25 cellular contexts compared by ENCODE assay signal in the genomic region with DNA sequence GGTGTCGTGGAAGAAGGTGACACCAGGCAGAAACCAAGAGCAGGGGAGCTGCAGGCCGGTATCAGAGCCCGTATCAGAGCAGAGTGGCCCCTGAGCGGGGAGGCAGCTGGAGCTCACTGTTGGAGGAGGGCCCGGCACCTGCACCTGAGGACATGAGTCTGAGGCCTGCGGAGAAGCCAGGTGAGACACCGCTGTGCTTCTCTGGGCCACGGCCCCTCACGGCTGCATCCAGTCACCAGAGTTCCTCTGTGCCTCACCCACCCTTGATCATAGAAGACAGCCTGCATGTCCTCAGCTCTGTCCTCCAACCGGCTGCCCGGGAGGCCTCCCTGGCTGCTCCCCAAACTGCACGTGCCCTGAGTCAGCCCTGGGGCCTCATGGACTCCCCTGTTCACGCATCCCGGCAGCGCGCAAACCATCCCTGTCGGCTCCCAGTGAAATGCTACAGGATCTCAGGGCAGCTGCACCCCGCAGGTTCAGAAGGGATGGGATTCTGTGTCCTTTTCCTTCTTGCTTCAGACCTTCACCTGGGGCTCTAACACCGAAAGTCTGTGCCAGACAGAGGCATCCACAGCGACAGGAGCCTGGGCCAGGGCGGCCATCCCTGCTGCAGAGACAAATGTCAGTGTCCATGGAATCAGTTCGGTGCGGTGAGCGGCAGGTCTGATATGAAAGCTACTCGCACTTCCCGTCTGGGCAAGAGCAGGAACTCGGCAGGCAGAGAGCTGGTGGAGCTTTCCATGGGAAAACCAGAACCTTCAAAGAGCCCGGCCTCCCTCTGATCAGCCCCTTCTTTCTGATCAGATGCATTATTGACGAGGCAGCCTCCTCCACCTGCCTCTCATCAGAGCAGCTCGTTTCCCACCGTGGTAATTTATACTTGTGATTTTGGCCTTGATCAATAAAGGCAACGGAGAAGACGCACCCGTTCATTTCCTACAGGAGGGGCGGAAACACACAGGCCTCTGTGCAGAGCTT.
A peak's percentile ranks its signal among the peaks of the same experiment; 100 is the strongest.
DNase-seq lines count a peak whose midpoint lies in the region; ATAC-seq and TF ChIP-seq lines count a peak whose summit lies in the region.
"Had no signal": no experiment of that assay in that cellular context is flagged by ENCODE, and none has a peak within 500 bp of the region (broad histone marks: within the 10 kb centered on the region; RNA-seq: fewer than 3 reads in every experiment).

No MANE protein-coding gene starts in this region.

- H3K27ac Mint-ChIP-seq in natural killer cell (no peak overlapping the region), type B pancreatic cell (no peak overlapping the region)
- H3K27ac Mint-ChIP-seq: activated naive CD8-positive, alpha-beta T cell treated with anti-CD3 and anti-CD28 coated beads, Interleukin-2, amount 10 ng/mL, durations not matched to agents 7 days and 5 days; activated T-helper 2 cell treated with anti-CD3 and anti-CD28 coated beads, Interferon-gamma antibody, Interleukin-2, Interleukin-4, amounts not matched to agents 10 μg/mL and 5 μg/mL and 100 μg/mL, durations not matched to agents 14 hours and 24 hours and 36 hours; memory B cell; stimulated activated naive CD8-positive, alpha-beta T cell treated with anti-CD3 and anti-CD28 coated beads, Interleukin-15, Interleukin-2, amounts not matched to agents 100 ng/mL and 50 ng/mL, for 24 hours had no signal

- TF ChIP-seq CTCF in RWPE2 (IDR thresholded peaks at IDR 0.05; ENCODE audit: poor library complexity, severe bottlenecking) (no peak), natural killer cell (IDR thresholded peaks at IDR 0.05) (no peak), testis (IDR thresholded peaks at IDR 0.05) (no peak), type B pancreatic cell (conservative IDR thresholded peaks at IDR 0.05) (no peak)

- H3K27me3 Mint-ChIP-seq in natural killer cell (ENCODE audit: low read depth in 2 of 2) (no peaks in the 10 kb centered on the region), type B pancreatic cell (peaks cover 21% of the 10 kb centered on the region)
- H3K27me3 Mint-ChIP-seq: activated naive CD8-positive, alpha-beta T cell treated with anti-CD3 and anti-CD28 coated beads, Interleukin-2, amount 10 ng/mL, durations not matched to agents 7 days and 5 days; stimulated activated naive CD8-positive, alpha-beta T cell treated with anti-CD3 and anti-CD28 coated beads, Interleukin-15, Interleukin-2, amounts not matched to agents 100 ng/mL and 50 ng/mL, for 24 hours had no signal

- ATAC-seq in RWPE2 (ENCODE audit: low read depth): no peak
- ATAC-seq in natural killer cell: no peak
- ATAC-seq: A549 had no signal

- no peak overlapping the region for H3K4me3 ChIP-seq in RWPE2 (ENCODE audit: severe bottlenecking)
- no peak overlapping the region for H3K4me3 ChIP-seq in testis
- H3K4me3 ChIP-seq: A549, HAP-1 had no signal

- H3K9me3 ChIP-seq in RWPE2 (ENCODE audit: severe bottlenecking) (no peaks in the 10 kb centered on the region), testis (no peaks in the 10 kb centered on the region)
- H3K9me3 ChIP-seq: A549, HAP-1 had no signal

- 92 to 94% methylated on average over 29 to 35 of the region's 35 CpGs for WGBS in testis, 2 donors

- H3K4me1 ChIP-seq in RWPE2 (ENCODE audit: insufficient read depth, poor library complexity, severe bottlenecking) (peaks cover 5% of the 10 kb centered on the region), testis (no peaks in the 10 kb centered on the region)
- H3K4me1 ChIP-seq: A549, HAP-1 had no signal

- H3K4me1 Mint-ChIP-seq in natural killer cell: no peaks in the 10 kb centered on the region
- peaks cover 14% of the 10 kb centered on the region for H3K4me1 Mint-ChIP-seq in type B pancreatic cell (ENCODE audit: unreplicated experiment)
- H3K4me1 Mint-ChIP-seq: activated naive CD8-positive, alpha-beta T cell treated with anti-CD3 and anti-CD28 coated beads, Interleukin-2, amount 10 ng/mL, durations not matched to agents 7 days and 5 days; central memory CD8-positive, alpha-beta T cell had no signal

- no peak for TF ChIP-seq POLR2A in testis (IDR thresholded peaks at IDR 0.05)

- H3K9me3 Mint-ChIP-seq in natural killer cell: no peaks in the 10 kb centered on the region
- H3K9me3 Mint-ChIP-seq in type B pancreatic cell: no peaks in the 10 kb centered on the region
- H3K9me3 Mint-ChIP-seq: activated naive CD8-positive, alpha-beta T cell treated with anti-CD3 and anti-CD28 coated beads, Interleukin-2, amount 10 ng/mL, durations not matched to agents 7 days and 5 days; activated T-helper 2 cell treated with anti-CD3 and anti-CD28 coated beads, Interferon-gamma antibody, Interleukin-2, Interleukin-4, amounts not matched to agents 10 μg/mL and 5 μg/mL and 100 μg/mL, durations not matched to agents 14 hours and 24 hours and 36 hours; central memory CD8-positive, alpha-beta T cell; memory B cell; stimulated activated naive CD8-positive, alpha-beta T cell treated with anti-CD3 and anti-CD28 coated beads, Interleukin-15, Interleukin-2, amounts not matched to agents 100 ng/mL and 50 ng/mL, for 24 hours had no signal

- peak; percentile 52 for DNase-seq in activated effector memory CD4-positive, alpha-beta T cell treated with anti-CD3 and anti-CD28 coated beads, Interleukin-2, amount 50 U/mL, for 16 hours
- no peak for DNase-seq in activated effector memory CD4-positive, alpha-beta T cell treated with Interleukin-2 at 50 U/mL for 16 hours
- DNase-seq in RWPE2 (ENCODE audit: low spot score): peak; percentile 61
- DNase-seq in natural killer cell: peak; percentile 1
- DNase-seq in testis: peak; percentile 11
- no peak for DNase-seq in putamen (ENCODE audit: low spot score)
- no peak for DNase-seq in type B pancreatic cell (ENCODE audit: extremely low spot score, unreplicated experiment)
- DNase-seq in stimulated activated CD8-positive, alpha-beta memory T cell treated with anti-CD3 and anti-CD28 coated beads, Interleukin-4, amount 100 ng/mL, for 48 hours: no peak
- DNase-seq: activated CD4-positive, alpha-beta T cell treated with anti-CD3 and anti-CD28 coated beads for 4 hours; activated naive CD8-positive, alpha-beta T cell treated with anti-CD3 and anti-CD28 coated beads, Interleukin-2, amount 10 ng/mL, durations not matched to agents 7 days and 5 days; kidney glomerular epithelial cell; NCI-H1092 treated with DMSO at 0.1 percent for 48 hours; NCI-H187 treated with DMSO at 0.1 percent for 48 hours; NCI-H526 treated with DMSO at 0.1 percent for 48 hours; occipital lobe; stimulated activated CD4-positive, alpha-beta T cell treated with anti-CD3 and anti-CD28 coated beads, Interleukin-4, amount 100 ng/mL, for 4 hours; trophoblast cell had no signal

- H3K4me3 Mint-ChIP-seq in natural killer cell: no peak overlapping the region
- no peak overlapping the region for H3K4me3 Mint-ChIP-seq in type B pancreatic cell
- H3K4me3 Mint-ChIP-seq: activated naive CD8-positive, alpha-beta T cell treated with anti-CD3 and anti-CD28 coated beads, Interleukin-2, amount 10 ng/mL, durations not matched to agents 7 days and 5 days; central memory CD8-positive, alpha-beta T cell; memory B cell; stimulated activated naive CD8-positive, alpha-beta T cell treated with anti-CD3 and anti-CD28 coated beads, Interleukin-15, Interleukin-2, amounts not matched to agents 100 ng/mL and 50 ng/mL, for 24 hours had no signal

- intact Hi-C loops in natural killer cell (cut with micrococcal nuclease) (no loop called here), testis (cut with DNase I; ENCODE audit: low total_unique reads) (no loop called here)

- H3K36me3 ChIP-seq in RWPE2 (ENCODE audit: low read depth) (no peaks in the 10 kb centered on the region), testis (ENCODE audit: low read depth, missing control alignments) (no peaks in the 10 kb centered on the region)
- H3K36me3 ChIP-seq: HAP-1 had no signal

- H3K36me3 Mint-ChIP-seq in natural killer cell (no peaks in the 10 kb centered on the region), type B pancreatic cell (no peaks in the 10 kb centered on the region)
- H3K36me3 Mint-ChIP-seq: activated naive CD8-positive, alpha-beta T cell treated with anti-CD3 and anti-CD28 coated beads, Interleukin-2, amount 10 ng/mL, durations not matched to agents 7 days and 5 days; memory B cell had no signal

- H3K27me3 ChIP-seq in RWPE2 (ENCODE audit: insufficient read depth, poor library complexity, severe bottlenecking) (no peaks in the 10 kb centered on the region), testis (no peaks in the 10 kb centered on the region)

- H3K27ac ChIP-seq in RWPE2 (ENCODE audit: poor library complexity, severe bottlenecking) (no peak overlapping the region), testis (no peak overlapping the region)
- H3K27ac ChIP-seq: A549, epithelial cell of prostate, HL-60 had no signal

Comparison
In these comparisons a context has a peak if more than half of its experiments do, and no peak if none do; other contexts are left out.
1. DNase-seq: peak in activated effector memory CD4-positive, alpha-beta T cell treated with anti-CD3 and anti-CD28 coated beads, Interleukin-2, amount 50 U/mL, for 16 hours (single experiment), RWPE2 (single experiment), natural killer cell (single experiment) and testis (single experiment); none in activated effector memory CD4-positive, alpha-beta T cell treated with Interleukin-2 at 50 U/mL for 16 hours (single experiment), putamen (single experiment), type B pancreatic cell (single experiment) and stimulated activated CD8-positive, alpha-beta memory T cell treated with anti-CD3 and anti-CD28 coated beads, Interleukin-4, amount 100 ng/mL, for 48 hours (single experiment).